In genomic region chr4:42489095-42489494, GRCh38 we compare ENCODE assay signal across 11 cellular contexts.
DNase-seq lines count a peak whose midpoint lies in the region; ATAC-seq lines count a peak whose summit lies in the region.
"Had no signal": no experiment of that assay in that cellular context is flagged by ENCODE, and none has a peak within 500 bp of the region (broad histone marks: within the 10 kb centered on the region; RNA-seq: fewer than 3 reads in every experiment).

No MANE protein-coding gene starts in this region.

- peaks cover 31% of the 10 kb centered on the region for H3K4me1 Mint-ChIP-seq in stimulated activated memory B cell treated with anti-CD40 and anti-IgM and Interleukin-4, amounts not matched to agents 10 μg/mL and 1 μg/mL and 100 μg/mL, for 72 hours

- peaks cover 46% of the 10 kb centered on the region for H3K36me3 Mint-ChIP-seq in stimulated activated memory B cell treated with anti-CD40 and anti-IgM and Interleukin-4, amounts not matched to agents 10 μg/mL and 1 μg/mL and 100 μg/mL, for 72 hours

- H3K4me3 Mint-ChIP-seq in stimulated activated memory B cell treated with anti-CD40 and anti-IgM and Interleukin-4, amounts not matched to agents 10 μg/mL and 1 μg/mL and 100 μg/mL, for 72 hours, result peak overlapping the region; percentile 16

- no peaks in the 10 kb centered on the region for H3K27me3 Mint-ChIP-seq in stimulated activated memory B cell treated with anti-CD40 and anti-IgM and Interleukin-4, amounts not matched to agents 10 μg/mL and 1 μg/mL and 100 μg/mL, for 72 hours

- H3K9me3 Mint-ChIP-seq in stimulated activated memory B cell treated with anti-CD40 and anti-IgM and Interleukin-4, amounts not matched to agents 10 μg/mL and 1 μg/mL and 100 μg/mL, for 72 hours, result no peaks in the 10 kb centered on the region

- no peak for DNase-seq in NCI-H774 (lab: John Stamatoyannopoulos, UW)
- no peak for DNase-seq in cerebellar cortex (ENCODE audit: low spot score)
- DNase-seq in Right ventricle myocardium inferior (ENCODE audit: missing footprints), result no peak
- DNase-seq: NCI-H82; nucleus accumbens; stimulated activated CD4-positive, alpha-beta T cell treated with anti-CD3 and anti-CD28 coated beads, Interleukin-1b, Interleukin-23, amount 100 ng/mL, for 48 hours; T-helper 1 cell had no signal

- intact Hi-C loops in Right ventricle myocardium inferior (cut with DNase I), result no loop called here

- ATAC-seq in GM19023 (IDR thresholded peaks at IDR 0.05; ENCODE audit: unreplicated experiment) (peak; percentile 77), GM21737 (IDR thresholded peaks at IDR 0.05; ENCODE audit: unreplicated experiment) (peak; percentile 62), HG03159 (IDR thresholded peaks at IDR 0.05; ENCODE audit: unreplicated experiment) (peak; percentile 82), Right ventricle myocardium inferior (no peak)
- ATAC-seq in stimulated activated memory B cell treated with anti-CD40 and anti-IgM and Interleukin-4, amounts not matched to agents 10 μg/mL and 1 μg/mL and 100 μg/mL, for 72 hours, result peak; percentile 81

- H3K27ac Mint-ChIP-seq in stimulated activated memory B cell treated with anti-CD40 and anti-IgM and Interleukin-4, amounts not matched to agents 10 μg/mL and 1 μg/mL and 100 μg/mL, for 72 hours, result peak overlapping the region; percentile 79
